In the genomic region with DNA sequence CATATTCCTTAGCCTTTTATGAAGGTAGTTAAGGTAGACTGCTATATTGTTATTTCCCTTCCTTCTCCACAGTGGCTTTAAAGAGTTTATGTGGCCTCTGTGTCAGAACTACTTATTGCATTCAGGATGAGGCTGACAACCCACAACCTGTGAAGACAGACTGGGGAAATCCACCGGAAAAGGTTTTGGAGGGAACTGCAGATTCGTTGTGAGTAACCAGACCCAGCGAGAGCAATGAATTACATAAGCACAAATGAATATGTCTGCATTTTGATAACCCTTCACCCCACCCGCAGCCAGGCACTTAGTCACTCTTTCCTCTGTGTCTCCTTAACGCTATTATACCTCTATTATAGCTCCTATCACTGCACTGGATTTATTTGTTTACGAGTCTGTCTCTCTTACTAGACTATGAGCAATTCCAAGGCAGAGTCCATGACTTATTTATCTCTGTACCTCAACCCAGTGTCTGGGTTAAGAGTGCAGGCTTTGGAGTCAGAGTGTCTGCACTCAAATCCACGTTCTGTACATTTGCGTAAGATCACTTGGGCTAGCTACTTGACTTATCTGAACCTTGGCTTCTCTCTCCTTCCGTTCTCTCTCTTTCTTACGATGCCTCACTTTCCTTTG, we compare ENCODE assay signal across 8 cellular contexts. TPM values are rescaled to one million over a fixed set of nuclear protein-coding genes. Genes with fewer than 3 reads are reported as not detected.
DNase-seq lines count a peak whose midpoint lies in the region; ATAC-seq and TF ChIP-seq lines count a peak whose summit lies in the region.

No MANE protein-coding gene starts in this region.

- H3K36me3 Mint-ChIP-seq in CD4-positive, alpha-beta memory T cell: no peaks in the 10 kb centered on the region
- no peaks in the 10 kb centered on the region for H3K36me3 Mint-ChIP-seq in activated T-cell treated with anti-CD3 and anti-CD28 coated beads, Interleukin-2, amount 50 U/mL, for 24 hours (ENCODE audit: low read depth)

- WGBS in liver: 57% methylated on average over 10 of the region's 10 CpGs

- intact Hi-C loops in CD4-positive, alpha-beta memory T cell (cut with micrococcal nuclease): loop anchor here (2.0 to 5.0 kb wide), 7 partner anchors 223 to 1992 kb away; partner anchors contain the start of gene LARS1
- intact Hi-C loops in Right ventricle myocardium superior (cut with DNase I): no loop called here

- H3K4me1 ChIP-seq in CD4-positive, alpha-beta memory T cell (ENCODE audit: insufficient read depth, low read length): peaks cover 76% of the 10 kb centered on the region
- peaks cover 59% of the 10 kb centered on the region for H3K4me1 ChIP-seq in OCI-LY3 (ENCODE audit: low read length)
- peaks cover 0 to 5% (median 1%) of the 10 kb centered on the region in 4 donors for H3K4me1 ChIP-seq in liver (ENCODE audit: control insufficient read depth in 4 of 4, insufficient read depth in 4 of 4, low read length in 3 of 4)

- H3K79me2 ChIP-seq in OCI-LY3 (ENCODE audit: low read length): no peaks in the 10 kb centered on the region

- peaks cover 4 to 52% (median 44%) of the 10 kb centered on the region in 4 donors for H3K4me1 Mint-ChIP-seq in CD4-positive, alpha-beta memory T cell
- H3K4me1 Mint-ChIP-seq in activated T-cell treated with anti-CD3 and anti-CD28 coated beads, Interleukin-2, amount 50 U/mL, for 24 hours (ENCODE audit: low read depth): peaks cover 52% of the 10 kb centered on the region

- peak overlapping the region; percentile 78 for H3K27ac ChIP-seq in CD4-positive, alpha-beta memory T cell (ENCODE audit: low read depth, low read length)
- H3K27ac ChIP-seq in OCI-LY3 (ENCODE audit: low read length) (peak overlapping the region; percentile 84), liver (ENCODE audit: low read depth in 1 of 2, low read length in 2 of 2) (no peak overlapping the region)

- peak; percentile 85 to 98 (median 89) for DNase-seq in CD4-positive, alpha-beta memory T cell
- DNase-seq in HCEC 1CT: peak; percentile 81
- DNase-seq in activated T-cell treated with anti-CD3 and anti-CD28 coated beads, Interleukin-2, amount 50 U/mL, for 24 hours: peak; percentile 70
- peak; percentile 55 to 82 (median 74) for DNase-seq in stimulated activated naive CD4-positive, alpha-beta T cell (lab: John Stamatoyannopoulos, UW)
- DNase-seq in DMS79 (lab: John Stamatoyannopoulos, UW): no peak
- DNase-seq in Right ventricle myocardium superior: no peak

- TF ChIP-seq CTCF in OCI-LY3 (IDR thresholded peaks at IDR 0.05; ENCODE audit: low read depth, low read length): no peak
- no peak for TF ChIP-seq CTCF in liver (IDR thresholded peaks at IDR 0.05; ENCODE audit: low read depth, low read length, missing input control)

- H3K9me3 Mint-ChIP-seq in CD4-positive, alpha-beta memory T cell: no peaks in the 10 kb centered on the region
- no peaks in the 10 kb centered on the region for H3K9me3 Mint-ChIP-seq in activated T-cell treated with anti-CD3 and anti-CD28 coated beads, Interleukin-2, amount 50 U/mL, for 24 hours

- POLR2A ChIA-PET in CD4-positive, alpha-beta memory T cell (lab: Charles Lee; ENCODE audit: partially characterized antibody): interaction anchor here (1.2 to 9.8 kb wide), 6 partner anchors 14 to 1187 kb away, joined by 4 to 150 read pairs (median 11); partner anchors contain the start of genes KCTD16, NR3C1 and YIPF5

- no peaks in the 10 kb centered on the region for H3K36me3 ChIP-seq in CD4-positive, alpha-beta memory T cell (ENCODE audit: insufficient read depth, low read length)
- peaks cover 2% of the 10 kb centered on the region for H3K36me3 ChIP-seq in OCI-LY3 (replicated peaks; ENCODE audit: low read depth, low read length)
- no peaks in the 10 kb centered on the region for H3K36me3 ChIP-seq in liver (ENCODE audit: control insufficient read depth in 4 of 4, insufficient read depth in 3 of 4, low read depth in 1 of 4, low read length in 3 of 4)

- no peak for TF ChIP-seq RAD21 in liver (IDR thresholded peaks at IDR 0.05)

- H3K27ac Mint-ChIP-seq in CD4-positive, alpha-beta memory T cell: peak overlapping the region in 2 of 7 donors; percentile 91 to 98
- peak overlapping the region; percentile 94 for H3K27ac Mint-ChIP-seq in activated T-cell treated with anti-CD3 and anti-CD28 coated beads, Interleukin-2, amount 50 U/mL, for 24 hours

- peak overlapping the region in 1 of 2 donors; percentile 11 for H3K4me3 ChIP-seq in CD4-positive, alpha-beta memory T cell (ENCODE audit: low read length in 2 of 2)
- H3K4me3 ChIP-seq in OCI-LY3 (ENCODE audit: low read length): peak overlapping the region; percentile 46
- no peak overlapping the region for H3K4me3 ChIP-seq in liver (ENCODE audit: low read depth in 1 of 3, low read length in 3 of 3)

- CTCF ChIA-PET in CD4-positive, alpha-beta memory T cell (lab: Charles Lee; ENCODE audit: partially characterized antibody): interaction anchor here (0.6 to 11.6 kb wide), 12 partner anchors 9 to 1477 kb away, joined by 3 to 138 read pairs (median 6); partner anchors contain the start of genes KCTD16, NR3C1 and YIPF5

- ATAC-seq in Right ventricle myocardium superior (ENCODE audit: poor library complexity): no peak

- no peaks in the 10 kb centered on the region for H3K9me3 ChIP-seq in CD4-positive, alpha-beta memory T cell (ENCODE audit: control insufficient read depth in 1 of 2, low read length in 2 of 2)
- H3K9me3 ChIP-seq in OCI-LY3 (ENCODE audit: insufficient read depth, low read length) (no peaks in the 10 kb centered on the region), liver (ENCODE audit: control insufficient read depth in 4 of 4, low read length in 3 of 4) (no peaks in the 10 kb centered on the region)

- peak overlapping the region; percentile 66 for H3K4me2 ChIP-seq in OCI-LY3 (ENCODE audit: low read length)

- H2AFZ ChIP-seq in OCI-LY3 (ENCODE audit: low read depth, low read length): no peak overlapping the region; the same call in 1 of the 2 replicates

- no peaks in the 10 kb centered on the region for H4K20me1 ChIP-seq in OCI-LY3 (ENCODE audit: insufficient read depth, low read length)

- peak overlapping the region; percentile 53; the same call in 1 of the 2 replicates for H3K9ac ChIP-seq in OCI-LY3 (ENCODE audit: low read length)
- no peak overlapping the region for H3K9ac ChIP-seq in liver (ENCODE audit: low read depth in 1 of 2, low read length in 2 of 2)

- no peaks in the 10 kb centered on the region for H3K27me3 Mint-ChIP-seq in CD4-positive, alpha-beta memory T cell
- H3K27me3 Mint-ChIP-seq in activated T-cell treated with anti-CD3 and anti-CD28 coated beads, Interleukin-2, amount 50 U/mL, for 24 hours: no peaks in the 10 kb centered on the region

- H3K27me3 ChIP-seq in CD4-positive, alpha-beta memory T cell (ENCODE audit: insufficient read depth, low read length): no peaks in the 10 kb centered on the region
- H3K27me3 ChIP-seq in OCI-LY3 (ENCODE audit: low read depth, low read length) (no peaks in the 10 kb centered on the region), liver (ENCODE audit: control insufficient read depth in 4 of 4, insufficient read depth in 4 of 4, low read length in 3 of 4) (peaks cover 0 to 4% (median 0%) of the 10 kb centered on the region in 4 donors)

- peak overlapping the region; percentile 47 to 91 (median 84) for H3K4me3 Mint-ChIP-seq in CD4-positive, alpha-beta memory T cell
- peak overlapping the region; percentile 59 for H3K4me3 Mint-ChIP-seq in activated T-cell treated with anti-CD3 and anti-CD28 coated beads, Interleukin-2, amount 50 U/mL, for 24 hours

TF ChIP-seq in liver, 16 proteins besides CTCF, POLR2A, EP300 and RAD21:
- TF ChIP-seq EGR1 (IDR thresholded peaks at IDR 0.05; ENCODE audit: low read depth in 2 of 2) (no peak), NR2F2 (IDR thresholded peaks at IDR 0.05) (peak; percentile 36)

RNA-seq across cellular contexts. Expression of gene KCTD16, which starts 19.2 kb away (rescaled TPM):
- under 1 TPM; 0.14 to 0.20 TPM for total RNA-seq in CD4-positive, alpha-beta memory T cell
- under 1 TPM in 1 of 2 donors, not detected in 1; 0.03 TPM for polyA plus RNA-seq in CD4-positive, alpha-beta memory T cell
- under 1 TPM; under 0.01 to 0.05 TPM for total RNA-seq in liver
- polyA plus RNA-seq in liver: under 1 TPM in 1 of 2 donors, not detected in 1; 0.01 TPM
- 0.03 TPM for total RNA-seq in Right ventricle myocardium superior

RNA-seq across cellular contexts. Expression of gene YIPF5, which starts 19.5 kb away (rescaled TPM):
- total RNA-seq in CD4-positive, alpha-beta memory T cell: 10 to 100 TPM; 50.5 to 56.3 TPM
- polyA plus RNA-seq in CD4-positive, alpha-beta memory T cell: 10 to 100 TPM; 68.4 to 70.8 TPM
- 10 to 100 TPM; 19.6 to 43.1 TPM for total RNA-seq in liver
- 10 to 100 TPM; 18.7 to 21.5 TPM for polyA plus RNA-seq in liver
- 21.3 TPM for total RNA-seq in Right ventricle myocardium superior

Comparison
In these comparisons a context has a peak if more than half of its experiments do, and no peak if none do; other contexts are left out.
1. DNase-seq: peak in CD4-positive, alpha-beta memory T cell (5 of 5), HCEC 1CT (single experiment), activated T-cell treated with anti-CD3 and anti-CD28 coated beads, Interleukin-2, amount 50 U/mL, for 24 hours (single experiment) and stimulated activated naive CD4-positive, alpha-beta T cell (6 of 6); none in DMS79 (single experiment) and Right ventricle myocardium superior (single experiment).
2. H3K27ac ChIP-seq: peak in CD4-positive, alpha-beta memory T cell (single experiment) and OCI-LY3 (single experiment); none in liver (0 of 2).